Comparison of ENCODE assay signal across 11 cellular contexts in genomic region chr1:148315081-148315811, GRCh38.
DNase-seq lines count a peak whose midpoint lies in the region; ATAC-seq and TF ChIP-seq lines count a peak whose summit lies in the region.
"Had no signal": no experiment of that assay in that cellular context is flagged by ENCODE, and none has a peak within 500 bp of the region (broad histone marks: within the 10 kb centered on the region; RNA-seq: fewer than 3 reads in every experiment).

No MANE protein-coding gene starts in this region.

- H3K4me3 ChIP-seq in fibroblast of mammary gland (ENCODE audit: control insufficient read depth, low read depth, low read length): no peak overlapping the region
- no peak overlapping the region for H3K4me3 ChIP-seq in mesendoderm (ENCODE audit: low read length)
- H3K4me3 ChIP-seq: neural progenitor cell had no signal

- no CpG with 5 or more reads among the region's 6 CpGs for WGBS in mesendoderm (ENCODE audit: extremely low coverage, insufficient coverage, low lambda C conversion rate)

- no peak overlapping the region for H3K23ac ChIP-seq in mesendoderm (ENCODE audit: low read length)

- H3K36me3 ChIP-seq in mesendoderm (ENCODE audit: control insufficient read depth, insufficient read depth, low read length): no peaks in the 10 kb centered on the region
- H3K36me3 ChIP-seq: neural progenitor cell had no signal

- H3K4me2 ChIP-seq in mesendoderm (ENCODE audit: low read length): no peak overlapping the region
- H3K4me2 ChIP-seq: neural progenitor cell had no signal

- no peak for TF ChIP-seq CTCF in fibroblast of mammary gland (conservative IDR thresholded peaks at IDR 0.05; ENCODE audit: control insufficient read depth, insufficient read depth, low read depth, low read length)

- no peak overlapping the region for H4K5ac ChIP-seq in mesendoderm (ENCODE audit: low read length)

- no peak overlapping the region for H3K27ac ChIP-seq in mesendoderm (ENCODE audit: low read depth, low read length)
- H3K27ac ChIP-seq: neural progenitor cell had no signal

- H2BK120ac ChIP-seq in mesendoderm (ENCODE audit: low read depth, low read length): no peak overlapping the region

- H3K27me3 ChIP-seq in mesendoderm (ENCODE audit: insufficient read depth, low read length, poor library complexity): peaks cover 11% of the 10 kb centered on the region

- peaks cover 3% of the 10 kb centered on the region for H3K4me1 ChIP-seq in mesendoderm (ENCODE audit: control insufficient read depth, low read depth, low read length)
- H3K4me1 ChIP-seq: neural progenitor cell had no signal

- H2BK15ac ChIP-seq in mesendoderm (replicated peaks; ENCODE audit: low read depth): no peak overlapping the region

- no peak overlapping the region for H3K4ac ChIP-seq in mesendoderm (ENCODE audit: low read depth, low read length)

- DNase-seq in fibroblast of mammary gland (ENCODE audit: low read depth): peak; percentile 74
- no peak for DNase-seq in mesendoderm
- no peak for DNase-seq in effector CD8-positive, alpha-beta T cell (lab: John Stamatoyannopoulos, UW)
- DNase-seq in AML-193 (lab: John Stamatoyannopoulos, UW): no peak
- DNase-seq in NCI-H345 treated with DMSO at 0.1 percent for 48 hours (lab: John Stamatoyannopoulos, UW; ENCODE audit: unreplicated experiment): no peak
- DNase-seq: GDM1, SHP77 treated with DMSO at 0.1 percent for 48 hours had no signal

- H3K18ac ChIP-seq in mesendoderm (ENCODE audit: low read length): no peak overlapping the region

- H3K9ac ChIP-seq in mesendoderm (ENCODE audit: low read length): no peak overlapping the region
- H3K9ac ChIP-seq: neural progenitor cell had no signal

- H3K56ac ChIP-seq in mesendoderm (ENCODE audit: low read length): no peak overlapping the region

- H3K79me1 ChIP-seq in mesendoderm (ENCODE audit: low read length): no peaks in the 10 kb centered on the region

- no peak overlapping the region for H2AK5ac ChIP-seq in mesendoderm (ENCODE audit: low read length)

- H4K8ac ChIP-seq in mesendoderm (ENCODE audit: low read depth, low read length): no peak overlapping the region

- ATAC-seq in GM18502 (IDR thresholded peaks at IDR 0.05; ENCODE audit: poor library complexity, unreplicated experiment) (peak; percentile 86), GM21447 (IDR thresholded peaks at IDR 0.05; ENCODE audit: unreplicated experiment) (peak; percentile 75), HG03439 (IDR thresholded peaks at IDR 0.05; ENCODE audit: unreplicated experiment) (peak; percentile 61)

- H3K79me2 ChIP-seq in mesendoderm (ENCODE audit: control insufficient read depth, insufficient read depth, low read length): no peaks in the 10 kb centered on the region

- no peak overlapping the region for H2BK5ac ChIP-seq in mesendoderm (ENCODE audit: low read length)
